Comparison of ENCODE assay signal across 1 cellular context in genomic region chr15:68051109-68051508, GRCh38.
TF ChIP-seq lines count a peak whose summit lies in the region.

No MANE protein-coding gene starts in this region.

TF ChIP-seq in HepG2, 621 proteins besides CTCF, POLR2A, EP300 and RAD21 (continued from another document):
- no peak for TF ChIP-seq PRDM4 (CRISPR knock-in tag; IDR thresholded peaks at IDR 0.05; ENCODE audit: borderline replicate concordance)
- TF ChIP-seq NFKB2 (CRISPR knock-in tag; IDR thresholded peaks at IDR 0.05; ENCODE audit: borderline replicate concordance): no peak
- TF ChIP-seq ZNF20 (CRISPR knock-in tag; IDR thresholded peaks at IDR 0.05): no peak
- no peak for TF ChIP-seq PRDM15 (CRISPR knock-in tag; IDR thresholded peaks at IDR 0.05)
- TF ChIP-seq TGIF2 (CRISPR knock-in tag; IDR thresholded peaks at IDR 0.05): no peak
- no peak for TF ChIP-seq ZNF138 (CRISPR knock-in tag; IDR thresholded peaks at IDR 0.05; ENCODE audit: low read depth)
- no peak for TF ChIP-seq BCL6 (CRISPR knock-in tag; IDR thresholded peaks at IDR 0.05)
- no peak for TF ChIP-seq KDM3A (CRISPR knock-in tag; IDR thresholded peaks at IDR 0.05; ENCODE audit: low read depth)
- TF ChIP-seq MAFK (conservative IDR thresholded peaks at IDR 0.05 in 1 of 2, IDR thresholded peaks at IDR 0.05 in 1 of 2; ENCODE audit: low read length in 2 of 2): peak; percentile 56 to 59
- TF ChIP-seq NFAT5 (CRISPR knock-in tag; IDR thresholded peaks at IDR 0.05): no peak
- peak; percentile 49; the same call in 1 of the 2 replicates for TF ChIP-seq STAG1 (CRISPR knock-in tag; IDR thresholded peaks at IDR 0.05)
- no peak for TF ChIP-seq KDM2A (CRISPR knock-in tag; IDR thresholded peaks at IDR 0.05; ENCODE audit: borderline replicate concordance, low read depth)
- no peak for TF ChIP-seq SIX4 (CRISPR knock-in tag; IDR thresholded peaks at IDR 0.05)
- no peak for TF ChIP-seq DPF2 (CRISPR knock-in tag; IDR thresholded peaks at IDR 0.05; ENCODE audit: borderline replicate concordance, low read depth)
- no peak for TF ChIP-seq HDAC1 (CRISPR knock-in tag; IDR thresholded peaks at IDR 0.05)
- TF ChIP-seq ZNF343 (CRISPR knock-in tag; IDR thresholded peaks at IDR 0.05): no peak
